In the genomic region with DNA sequence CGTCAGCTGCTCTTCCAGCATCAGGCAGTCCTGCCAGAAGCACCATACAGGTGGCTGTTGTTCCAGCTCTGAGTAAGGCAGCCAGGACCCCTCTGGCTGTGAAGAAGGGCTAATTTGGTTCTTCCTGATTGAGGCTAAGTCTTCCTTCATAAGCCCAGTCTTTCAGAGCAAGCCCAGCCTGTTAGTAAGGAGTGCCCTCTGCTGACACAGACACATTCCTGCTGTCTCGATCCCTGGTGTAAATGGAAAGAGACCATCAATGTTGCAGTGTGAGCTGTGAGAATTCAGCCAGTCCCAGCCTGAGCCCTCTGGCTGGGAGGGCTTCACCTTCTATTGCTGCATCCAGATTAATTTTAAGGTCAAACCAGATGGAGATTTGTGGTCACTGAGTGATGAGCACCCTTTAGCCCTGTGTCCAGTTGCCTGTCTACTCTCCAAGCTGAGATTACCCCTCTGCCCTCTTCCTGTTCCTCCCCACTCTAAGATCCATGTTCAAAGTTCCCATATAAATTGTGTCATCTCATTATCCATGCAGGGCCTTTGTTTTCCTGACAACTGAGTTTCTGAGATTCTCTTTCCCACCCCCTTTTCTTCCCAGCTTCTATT, we compare ENCODE assay signal across 9 cellular contexts. TPM values are rescaled to one million over a fixed set of nuclear protein-coding genes. Genes with fewer than 3 reads are reported as not detected.
DNase-seq lines count a peak whose midpoint lies in the region; ATAC-seq, FAIRE-seq and TF ChIP-seq lines count a peak whose summit lies in the region.
"Had no signal": no experiment of that assay in that cellular context is flagged by ENCODE, and none has a peak within 500 bp of the region (broad histone marks: within the 10 kb centered on the region; RNA-seq: fewer than 3 reads in every experiment).

No MANE protein-coding gene starts in this region.

- H3K36me3 ChIP-seq in H1 (ENCODE audit: control insufficient read depth in 2 of 4, insufficient read depth in 4 of 4, low read length in 3 of 4): no peaks in the 10 kb centered on the region

- no peak overlapping the region for H3K9ac ChIP-seq in H1 (replicated peaks in 1 of 4; ENCODE audit: extremely low read depth in 1 of 4, low read depth in 3 of 4, low read length in 3 of 4)

- no peak for ATAC-seq in GM21723 (IDR thresholded peaks at IDR 0.05; ENCODE audit: unreplicated experiment)

- no peak overlapping the region for H2BK20ac ChIP-seq in H1 (ENCODE audit: low read length)

- WGBS in H1 (ENCODE audit: extremely low coverage in 1 of 2, insufficient coverage in 1 of 2, insufficient read length in 1 of 2, insufficient replicate concordance in 2 of 2, low coverage in 1 of 2, low lambda C conversion rate in 2 of 2, missing lambda C conversion rate in 1 of 2), 2 experiments: 46% methylated on average over 2 of the region's 2 CpGs; no CpG with 5 or more reads in 1 of the 2 experiments

- no peak overlapping the region for H3K56ac ChIP-seq in H1 (replicated peaks; ENCODE audit: insufficient read length, low read depth, low read length)

- peak; percentile 89 for FAIRE-seq in H1 (lab: Jason Lieb, UNC)

- no peak overlapping the region for H4K8ac ChIP-seq in H1 (ENCODE audit: extremely low read depth, insufficient read depth, low read length)

- TF ChIP-seq RAD21 in H1 (IDR thresholded peaks at IDR 0.05 in 1 of 2, conservative IDR thresholded peaks at IDR 0.05 in 1 of 2; ENCODE audit: low read depth in 2 of 2, low read length in 2 of 2): peak; percentile 99

- H2AFZ ChIP-seq in H1 (ENCODE audit: low read length): no peak overlapping the region; the same call in 1 of the 2 replicates

- H3K27ac ChIP-seq in H1 (ENCODE audit: low read depth, low read length): no peak overlapping the region

- H3K27me3 ChIP-seq in H1 (replicated peaks in 1 of 4; ENCODE audit: control insufficient read depth in 3 of 4, extremely low read depth in 1 of 4, insufficient read depth in 3 of 4, low read length in 3 of 4): no peaks in the 10 kb centered on the region

- H3K4me2 ChIP-seq in H1 (ENCODE audit: insufficient read depth in 1 of 2, low read depth in 2 of 2, low read length in 2 of 2): no peak overlapping the region

- no peak overlapping the region for H3K4me3 ChIP-seq in GM12875 (ENCODE audit: low read depth, low read length)
- H3K4me3 ChIP-seq in H1 (ENCODE audit: extremely low read depth in 1 of 4, insufficient read depth in 2 of 4, low read depth in 3 of 4, low read length in 4 of 4): no peak overlapping the region

- no peaks in the 10 kb centered on the region for H3K9me3 ChIP-seq in H1 (ENCODE audit: insufficient read depth in 2 of 2, low read depth in 1 of 2, low read length in 1 of 2)

- H3K4ac ChIP-seq in H1 (replicated peaks; ENCODE audit: insufficient read length, low read depth, low read length): no peak overlapping the region

- no peak overlapping the region for H3K18ac ChIP-seq in H1 (ENCODE audit: extremely low read depth, low read length)

- H2AK5ac ChIP-seq in H1 (ENCODE audit: low read depth, low read length): no peak overlapping the region

- H3K23me2 ChIP-seq in H1 (ENCODE audit: low read depth, low read length): 0 out of 2 replicates have a peak, but pooled peaks cover 2% of the 10 kb centered on the region

- TF ChIP-seq CTCF in GM12875 (IDR thresholded peaks at IDR 0.05; ENCODE audit: borderline replicate concordance, insufficient read depth, low read depth, low read length): peak; percentile 71
- peak; percentile 65 to 96 (median 91) for TF ChIP-seq CTCF in H1 (IDR thresholded peaks at IDR 0.05; ENCODE audit: control extremely low read depth in 1 of 3, insufficient read depth in 1 of 3, low read depth in 1 of 3, low read length in 3 of 3)

- no peak overlapping the region for H4K5ac ChIP-seq in H1 (ENCODE audit: insufficient read length, low read depth, low read length)

- POLR2A ChIA-PET in H1 (lab: Charles Lee; ENCODE audit: partially characterized antibody): no interaction called here

- no peak overlapping the region for H2BK12ac ChIP-seq in H1 (ENCODE audit: low read depth, low read length)

- no peaks in the 10 kb centered on the region for H3K4me1 ChIP-seq in H1 (replicated peaks in 1 of 4; ENCODE audit: control insufficient read depth in 3 of 4, insufficient read depth in 4 of 4, low read length in 3 of 4)

- no peak overlapping the region for H2BK5ac ChIP-seq in H1 (ENCODE audit: low read depth, low read length)

- H4K20me1 ChIP-seq in H1 (replicated peaks in 1 of 2; ENCODE audit: control insufficient read depth in 1 of 2, insufficient read depth in 2 of 2, low read length in 2 of 2): no peaks in the 10 kb centered on the region

- no peak for TF ChIP-seq EP300 in H1 (IDR thresholded peaks at IDR 0.05; ENCODE audit: borderline replicate concordance in 1 of 2, low read depth in 2 of 2, low read length in 2 of 2)

- no peak overlapping the region for H3K14ac ChIP-seq in H1 (ENCODE audit: insufficient read length)

- H3K23ac ChIP-seq in H1 (ENCODE audit: insufficient read length): no peak overlapping the region

- TF ChIP-seq POLR2A in H1 (IDR thresholded peaks at IDR 0.05; ENCODE audit: control extremely low read depth in 1 of 2, low read depth in 2 of 2, low read length in 2 of 2): no peak

- H2BK15ac ChIP-seq in H1 (ENCODE audit: low read length): no peak overlapping the region

- no peaks in the 10 kb centered on the region for H3K79me1 ChIP-seq in H1 (ENCODE audit: low read depth, low read length)

- no peak overlapping the region for H2BK120ac ChIP-seq in H1 (replicated peaks; ENCODE audit: low read depth, low read length)

- H4K91ac ChIP-seq in H1 (replicated peaks; ENCODE audit: insufficient read length, low read length): no peak overlapping the region

- DNase-seq in NOMO-1 (lab: John Stamatoyannopoulos, UW; ENCODE audit: unreplicated experiment in 2 of 2): peak; percentile 40 to 60
- peak in 1 of 2 experiments; percentile 39 for DNase-seq in H1 (ENCODE audit: low read depth in 1 of 2, low spot score in 2 of 2)
- DNase-seq in myocyte (ENCODE audit: low read depth): peak; percentile 53
- DNase-seq in amniotic stem cell (lab: John Stamatoyannopoulos, UW): no peak
- no peak for DNase-seq in posterior vena cava (ENCODE audit: low spot score)
- no peak for DNase-seq in GOT3 (lab: John Stamatoyannopoulos, UW)

- CTCF ChIA-PET in H1 (lab: Charles Lee; ENCODE audit: partially characterized antibody): interaction anchor here (0.6 to 9.8 kb wide), 51 partner anchors 10 to 748 kb away, joined by 3 to 110 read pairs (median 4); no protein-coding TSS in a partner anchor

- intact Hi-C loops in posterior vena cava (cut with DNase I): no loop called here

- no peaks in the 10 kb centered on the region for H3K79me2 ChIP-seq in H1 (ENCODE audit: control insufficient read depth in 1 of 2, insufficient read depth in 2 of 2, low read length in 2 of 2)

TF ChIP-seq in H1, 55 proteins besides CTCF, POLR2A, EP300 and RAD21:
- TF ChIP-seq JUND (IDR thresholded peaks at IDR 0.05; ENCODE audit: low read length) (0 out of 2 replicates have a peak, but pooled peaks have one; percentile 5), TEAD4 (IDR thresholded peaks at IDR 0.05; ENCODE audit: low read depth, low read length) (0 out of 2 replicates have a peak, but pooled peaks have one; percentile 37), CEBPB (IDR thresholded peaks at IDR 0.05; ENCODE audit: low read depth, low read length) (no peak), JUN (IDR thresholded peaks at IDR 0.05; ENCODE audit: low read depth, low read length) (no peak), ASH2L (IDR thresholded peaks at IDR 0.05; ENCODE audit: low read length) (no peak), TBP (IDR thresholded peaks at IDR 0.05; ENCODE audit: low read depth, low read length) (peak; percentile 22; the same call in 1 of the 2 replicates)

RNA-seq across cellular contexts. Expression of a gene that starts 44.8 kb away (rescaled TPM):
- total RNA-seq in H1 (2021; fragmentation: NEBNext Ultra II Directional; extraction: Animal tissue kit (Norgen Biotek cat#: 25700)): 39.0 and 41.8 TPM in 2 replicates
- polyA plus RNA-seq in H1 (2011; rRNA removed): 14.2 and 22.9 TPM in 2 replicates
- 12.9 TPM for polyA plus RNA-seq in H1 (2011; cell fraction: cytosol; rRNA removed)
- 36.8 TPM for polyA plus RNA-seq in H1 (2011; cell fraction: nucleus; rRNA removed)
- 19.9 to 26.0 TPM (median 24.2 TPM) in 4 replicates for polyA plus RNA-seq in H1 (2012, experiment 1 of 2)
- 13.6 TPM for polyA plus RNA-seq in H1 (2012, experiment 2 of 2)
- polyA plus RNA-seq in H1 (2013, experiment 1 of 2): 25.7 TPM
- 28.4 TPM for polyA plus RNA-seq in H1 (2013, experiment 2 of 2)
- polyA minus RNA-seq in H1 (2011; rRNA and poly(A)+ RNA removed): 27.1 and 34.3 TPM in 2 replicates
- 19.2 TPM for polyA minus RNA-seq in H1 (2011; cell fraction: cytosol; rRNA and poly(A)+ RNA removed)
- polyA minus RNA-seq in H1 (2011; cell fraction: nucleus; rRNA and poly(A)+ RNA removed): 21.7 TPM
- total RNA-seq in myocyte: 41.8 and 50.2 TPM in 2 replicates
- 118 TPM for polyA plus RNA-seq in myocyte (2012)
- total RNA-seq in posterior vena cava: 10 to 100 TPM; 57.9 to 68.9 TPM
- total RNA-seq: T-helper 1 cell treated with Interleukin-12 subunit alpha and Interleukin-12 subunit beta and Interleukin-4 antibody, amounts not matched to agents 30 ng/mL and 1 ng/mL, for 36 hours had no signal

Comparison
In these comparisons a context has a peak if more than half of its experiments do, and no peak if none do; other contexts are left out.
1. DNase-seq: peak in NOMO-1 (2 of 2) and myocyte (single experiment); none in amniotic stem cell (single experiment), posterior vena cava (single experiment) and GOT3 (single experiment).